ENCODE assay signal across 8 cellular contexts in the genomic region with DNA sequence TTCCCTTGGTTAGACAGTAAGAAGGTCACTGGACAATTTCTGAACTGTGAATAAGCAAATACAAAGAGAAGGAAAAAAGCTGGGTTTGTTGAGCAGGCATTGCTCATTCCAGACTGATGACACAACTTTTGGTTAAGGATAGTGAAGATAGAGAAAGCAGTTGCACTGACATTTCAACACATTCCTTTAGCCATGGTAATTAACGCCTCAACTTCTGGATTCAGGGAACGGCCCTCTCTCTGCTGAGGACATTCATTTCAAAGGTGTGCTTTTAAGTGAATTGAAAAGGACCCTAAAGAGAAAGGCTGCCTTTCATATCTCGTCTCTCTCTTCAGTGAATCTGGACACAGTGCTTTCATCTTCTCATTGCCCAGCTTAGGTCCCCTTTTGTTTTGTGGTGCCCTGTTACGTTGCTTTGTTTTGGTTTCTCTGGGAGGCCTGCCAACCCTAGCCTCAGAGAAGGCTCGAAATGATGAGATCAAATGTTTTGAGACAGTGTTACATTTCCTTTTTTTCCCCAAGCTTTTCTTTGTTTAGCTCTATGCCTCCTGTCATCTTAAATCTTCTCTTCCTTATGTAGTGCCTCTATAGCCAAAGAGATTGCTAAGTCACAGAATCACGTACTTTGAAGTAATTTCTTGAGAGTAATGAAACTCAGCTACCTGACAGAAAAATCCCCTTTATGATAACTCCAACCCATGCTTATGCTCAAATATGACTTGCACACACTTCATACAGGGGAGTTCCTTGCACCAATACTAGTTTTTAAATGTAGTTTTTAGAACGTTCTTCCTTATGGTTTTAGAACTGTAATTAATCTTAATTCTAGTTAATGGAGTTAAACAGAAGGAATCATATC.
DNase-seq lines count a peak whose midpoint lies in the region; ATAC-seq and TF ChIP-seq lines count a peak whose summit lies in the region.

No MANE protein-coding gene starts in this region.

- no peaks in the 10 kb centered on the region for H3K9me3 ChIP-seq in CD4-positive, alpha-beta memory T cell (ENCODE audit: control insufficient read depth in 1 of 2, low read length in 2 of 2)
- H3K9me3 ChIP-seq in HCT116 (ENCODE audit: control insufficient read depth in 1 of 2, insufficient read depth in 1 of 2, low read depth in 1 of 2, low read length in 2 of 2): no peaks in the 10 kb centered on the region

- peak overlapping the region; percentile 62 for H3K4me2 ChIP-seq in HCT116 (ENCODE audit: low read length)

- no peaks in the 10 kb centered on the region for H3K27me3 Mint-ChIP-seq in CD4-positive, alpha-beta memory T cell
- H3K27me3 Mint-ChIP-seq in WTC11 (ENCODE audit: low read depth): no peaks in the 10 kb centered on the region

- intact Hi-C loops in CD4-positive, alpha-beta memory T cell (cut with micrococcal nuclease): loop anchor here (5.0 kb wide), 1 partner anchor 211 kb away; no protein-coding TSS in a partner anchor
- intact Hi-C loops in HCT116 (cut with micrococcal nuclease): loop anchor here (5.0 kb wide), 1 partner anchor 211 kb away; no protein-coding TSS in a partner anchor

- peak; percentile 33 for TF ChIP-seq RAD21 in HCT116 (IDR thresholded peaks at IDR 0.05; ENCODE audit: low read depth)

- H3K36me3 Mint-ChIP-seq in CD4-positive, alpha-beta memory T cell: no peaks in the 10 kb centered on the region
- no peaks in the 10 kb centered on the region for H3K36me3 Mint-ChIP-seq in WTC11
- peaks cover 20% of the 10 kb centered on the region for H3K36me3 Mint-ChIP-seq in stimulated activated effector memory CD8-positive, alpha-beta T cell treated with anti-CD3 and anti-CD28 coated beads, Interleukin-12 subunit alpha, Interleukin-12 subunit beta, amount 100 ng/mL, for 72 hours

- H3K79me2 ChIP-seq in HCT116 (ENCODE audit: insufficient read depth, low read length): peaks cover 100% of the 10 kb centered on the region

- no peak for TF ChIP-seq POLR2A in HCT116 (IDR thresholded peaks at IDR 0.05; ENCODE audit: borderline replicate concordance, extremely low read depth, insufficient read depth, insufficient read length)

- H3K9me2 ChIP-seq in HCT116 (ENCODE audit: insufficient read depth): no peaks in the 10 kb centered on the region

- peaks cover 24 to 39% (median 34%) of the 10 kb centered on the region in 4 donors for H3K4me1 Mint-ChIP-seq in CD4-positive, alpha-beta memory T cell
- peaks cover 8% of the 10 kb centered on the region for H3K4me1 Mint-ChIP-seq in WTC11
- peaks cover 24% of the 10 kb centered on the region for H3K4me1 Mint-ChIP-seq in stimulated activated effector memory CD8-positive, alpha-beta T cell treated with anti-CD3 and anti-CD28 coated beads, Interleukin-12 subunit alpha, Interleukin-12 subunit beta, amount 100 ng/mL, for 72 hours

- CTCF ChIA-PET in CD4-positive, alpha-beta memory T cell (lab: Charles Lee; ENCODE audit: partially characterized antibody): interaction anchor here (1.4 to 2.2 kb wide), 2 partner anchors 15 to 17 kb away, joined by 3 to 8 read pairs; no protein-coding TSS in a partner anchor
- CTCF ChIA-PET in HCT116 (lab: Charles Lee): interaction anchor here (0.8 to 1.5 kb wide), 4 partner anchors 9 to 214 kb away, joined by 3 read pairs; no protein-coding TSS in a partner anchor
- CTCF ChIA-PET in WTC11 (lab: Charles Lee): no interaction called here

- POLR2A ChIA-PET in CD4-positive, alpha-beta memory T cell (lab: Charles Lee; ENCODE audit: partially characterized antibody): interaction anchor here (0.6 to 2.2 kb wide), 6 partner anchors 9 to 227 kb away, joined by 3 to 6 read pairs (median 3); partner anchors contain the start of gene MTAP
- POLR2A ChIA-PET in HCT116 (lab: Charles Lee): interaction anchor here (1.0 to 8.3 kb wide), 13 partner anchors 8 to 212 kb away, joined by 3 to 154 read pairs (median 7); no protein-coding TSS in a partner anchor
- POLR2A ChIA-PET in WTC11 (lab: Charles Lee): no interaction called here

- ATAC-seq in HCT116 (peak; percentile 76), WTC11 (peak; percentile 74), GM21515 (IDR thresholded peaks at IDR 0.05; ENCODE audit: unreplicated experiment) (no peak)
- ATAC-seq in stimulated activated effector memory CD8-positive, alpha-beta T cell treated with anti-CD3 and anti-CD28 coated beads, Interleukin-12 subunit alpha, Interleukin-12 subunit beta, amount 100 ng/mL, for 72 hours: peak; percentile 69

- BruUV-seq in HCT116 (replicated peaks; lab: Mats Ljungman, UMichigan): TSS peak; percentile 86

- no peaks in the 10 kb centered on the region for H4K20me1 ChIP-seq in HCT116 (ENCODE audit: insufficient read depth)

- TF ChIP-seq CTCF in HCT116 (IDR thresholded peaks at IDR 0.05 in 2 of 3, conservative IDR thresholded peaks at IDR 0.05 in 1 of 3; ENCODE audit: borderline replicate concordance in 1 of 3, insufficient read depth in 1 of 3, low read depth in 2 of 3, low read length in 2 of 3) (no peak), WTC11 (IDR thresholded peaks at IDR 0.05) (no peak)

- H3K4me1 ChIP-seq in CD4-positive, alpha-beta memory T cell (ENCODE audit: insufficient read depth, low read length): peaks cover 35% of the 10 kb centered on the region
- peaks cover 89 to 100% of the 10 kb centered on the region in 2 experiments for H3K4me1 ChIP-seq in HCT116 (ENCODE audit: control insufficient read depth in 1 of 2, insufficient read depth in 2 of 2, low read length in 2 of 2)

- peak overlapping the region; percentile 3 to 79 (median 55) for H3K4me3 Mint-ChIP-seq in CD4-positive, alpha-beta memory T cell
- H3K4me3 Mint-ChIP-seq in WTC11: no peak overlapping the region
- H3K4me3 Mint-ChIP-seq in stimulated activated effector memory CD8-positive, alpha-beta T cell treated with anti-CD3 and anti-CD28 coated beads, Interleukin-12 subunit alpha, Interleukin-12 subunit beta, amount 100 ng/mL, for 72 hours: no peak overlapping the region

- RAD21 ChIA-PET in HCT116 (lab: Charles Lee; ENCODE audit: low non-redundant PET in 1 of 2, low total read pairs in 2 of 2, uncharacterized antibody in 2 of 2, unreplicated experiment in 2 of 2): no interaction called here

- H2AFZ ChIP-seq in HCT116 (ENCODE audit: low read depth, low read length, poor library complexity, severe bottlenecking): no peak overlapping the region

- H3K4me3 ChIP-seq in CD4-positive, alpha-beta memory T cell (ENCODE audit: low read length in 2 of 2): no peak overlapping the region
- H3K4me3 ChIP-seq in HCT116 (replicated peaks in 1 of 2; ENCODE audit: low read depth in 1 of 2, low read length in 2 of 2): peak overlapping the region in 1 of 2 experiments; percentile 8; a peak in 1 of 4 replicates

- no peaks in the 10 kb centered on the region for H3K9me3 Mint-ChIP-seq in CD4-positive, alpha-beta memory T cell
- H3K9me3 Mint-ChIP-seq in WTC11: no peaks in the 10 kb centered on the region
- H3K9me3 Mint-ChIP-seq in stimulated activated effector memory CD8-positive, alpha-beta T cell treated with anti-CD3 and anti-CD28 coated beads, Interleukin-12 subunit alpha, Interleukin-12 subunit beta, amount 100 ng/mL, for 72 hours: no peaks in the 10 kb centered on the region

- no peaks in the 10 kb centered on the region for H3K36me3 ChIP-seq in CD4-positive, alpha-beta memory T cell (ENCODE audit: insufficient read depth, low read length)
- H3K36me3 ChIP-seq in HCT116 (ENCODE audit: control insufficient read depth in 1 of 2, insufficient read depth in 2 of 2, low read length in 2 of 2): peaks cover 11 to 24% of the 10 kb centered on the region in 2 experiments; a peak in 2 of 4 replicates

- H3K27ac ChIP-seq in CD4-positive, alpha-beta memory T cell (ENCODE audit: low read depth, low read length): no peak overlapping the region
- H3K27ac ChIP-seq in HCT116 (ENCODE audit: low read depth, low read length): peak overlapping the region; percentile 99

- H3K27me3 ChIP-seq in CD4-positive, alpha-beta memory T cell (ENCODE audit: insufficient read depth, low read length): no peaks in the 10 kb centered on the region
- H3K27me3 ChIP-seq in HCT116 (ENCODE audit: insufficient read depth, low read length): no peaks in the 10 kb centered on the region

- H3K27ac Mint-ChIP-seq in CD4-positive, alpha-beta memory T cell: peak overlapping the region; percentile 19 to 94 (median 81)
- H3K27ac Mint-ChIP-seq in WTC11: no peak overlapping the region
- H3K27ac Mint-ChIP-seq in stimulated activated effector memory CD8-positive, alpha-beta T cell treated with anti-CD3 and anti-CD28 coated beads, Interleukin-12 subunit alpha, Interleukin-12 subunit beta, amount 100 ng/mL, for 72 hours: no peak overlapping the region

- peak; percentile 31 to 56 (median 43) for DNase-seq in CD4-positive, alpha-beta memory T cell
- peak; percentile 93 for DNase-seq in HCT116 (ENCODE audit: low read depth, low spot score)
- DNase-seq in WTC11 (ENCODE audit: low spot score): no peak
- peak; percentile 85 for DNase-seq in foreskin melanocyte
- no peak for DNase-seq in stimulated activated effector memory CD8-positive, alpha-beta T cell treated with anti-CD3 and anti-CD28 coated beads, Interleukin-12 subunit alpha, Interleukin-12 subunit beta, amount 100 ng/mL, for 72 hours (ENCODE audit: low spot score in 2 of 2)
- DNase-seq in GOT3 (lab: John Stamatoyannopoulos, UW): no peak
- DNase-seq in NCI-H2196 (lab: John Stamatoyannopoulos, UW; ENCODE audit: unreplicated experiment): no peak

- peak overlapping the region; percentile 63 for H3K9ac ChIP-seq in HCT116 (ENCODE audit: low read length)

TF ChIP-seq in HCT116, 20 proteins besides CTCF, POLR2A, EP300 and RAD21 (continues in another document):
- TF ChIP-seq CEBPB (IDR thresholded peaks at IDR 0.05; ENCODE audit: low read depth): peak; percentile 95

TF ChIP-seq in WTC11, 78 proteins besides CTCF, POLR2A, EP300 and RAD21 (continues in another document):
- TF ChIP-seq ATF6 (CRISPR knock-in tag; IDR thresholded peaks at IDR 0.05) (no peak), IRF2 (CRISPR knock-in tag; IDR thresholded peaks at IDR 0.05; ENCODE audit: borderline replicate concordance, low read depth) (no peak), ZNF317 (CRISPR knock-in tag; IDR thresholded peaks at IDR 0.05; ENCODE audit: borderline replicate concordance, low read depth) (no peak), CBFB (CRISPR knock-in tag; IDR thresholded peaks at IDR 0.05; ENCODE audit: low read depth) (no peak), ELF4 (CRISPR knock-in tag; IDR thresholded peaks at IDR 0.05; ENCODE audit: low read depth) (no peak)

Comparison
In these comparisons a context has a peak if more than half of its experiments do, and no peak if none do; other contexts are left out.
1. DNase-seq: peak in CD4-positive, alpha-beta memory T cell (5 of 5), HCT116 (single experiment) and foreskin melanocyte (single experiment); none in WTC11 (single experiment), stimulated activated effector memory CD8-positive, alpha-beta T cell treated with anti-CD3 and anti-CD28 coated beads, Interleukin-12 subunit alpha, Interleukin-12 subunit beta, amount 100 ng/mL, for 72 hours (0 of 2), GOT3 (single experiment) and NCI-H2196 (single experiment).
2. H3K27ac Mint-ChIP-seq: peak in CD4-positive, alpha-beta memory T cell (7 of 7); none in WTC11 (single experiment) and stimulated activated effector memory CD8-positive, alpha-beta T cell treated with anti-CD3 and anti-CD28 coated beads, Interleukin-12 subunit alpha, Interleukin-12 subunit beta, amount 100 ng/mL, for 72 hours (single experiment).
3. H3K4me3 Mint-ChIP-seq: peak in CD4-positive, alpha-beta memory T cell (8 of 8); none in WTC11 (single experiment) and stimulated activated effector memory CD8-positive, alpha-beta T cell treated with anti-CD3 and anti-CD28 coated beads, Interleukin-12 subunit alpha, Interleukin-12 subunit beta, amount 100 ng/mL, for 72 hours (single experiment).